ENCODE assay signal across 7 cellular contexts in the genomic region with DNA sequence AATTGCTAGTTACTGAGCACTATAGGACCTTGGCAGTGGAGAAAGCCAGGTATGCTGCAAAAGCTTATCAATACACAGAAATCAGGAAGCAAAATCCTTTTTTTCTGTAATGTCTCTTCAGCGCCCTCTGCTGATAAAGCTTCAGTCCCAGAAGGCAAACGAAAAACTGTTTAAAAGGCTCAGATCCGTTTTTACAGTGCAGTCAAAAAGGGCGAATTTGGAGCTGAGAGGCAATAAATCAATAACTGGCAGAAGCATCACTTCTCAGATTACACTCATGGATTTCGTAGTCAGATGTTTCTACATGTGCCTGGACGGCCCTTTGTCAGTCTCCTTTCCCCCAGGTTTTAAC. TPM values are rescaled to one million over a fixed set of nuclear protein-coding genes. Genes with fewer than 3 reads are reported as not detected.
A peak's percentile ranks its signal among the peaks of the same experiment; 100 is the strongest.
DNase-seq lines count a peak whose midpoint lies in the region; ATAC-seq and TF ChIP-seq lines count a peak whose summit lies in the region.

No MANE protein-coding gene starts in this region.

- peaks cover 36% of the 10 kb centered on the region for H3K79me2 ChIP-seq in mesendoderm (ENCODE audit: control insufficient read depth, insufficient read depth, low read length)

- H3K4ac ChIP-seq in mesendoderm (ENCODE audit: low read depth, low read length), result no peak overlapping the region

- ATAC-seq in HG03159 (IDR thresholded peaks at IDR 0.05; ENCODE audit: unreplicated experiment), result peak; percentile 7
- ATAC-seq in upper lobe of left lung (ENCODE audit: low FRiP score in 2 of 2), result no peak
- no peak for ATAC-seq in GM18909 (IDR thresholded peaks at IDR 0.05; ENCODE audit: poor library complexity, unreplicated experiment)

- H3K4me1 ChIP-seq in ES-I3 (ENCODE audit: insufficient read depth, low read length) (peaks cover 15% of the 10 kb centered on the region), mesendoderm (ENCODE audit: control insufficient read depth, low read depth, low read length) (peaks cover 3% of the 10 kb centered on the region), upper lobe of left lung (peaks cover 16 to 19% (median 19%) of the 10 kb centered on the region in 4 donors)

- TF ChIP-seq CTCF in upper lobe of left lung (IDR thresholded peaks at IDR 0.05), result peak; percentile 23 to 61 (median 40)

- H3K4me3 ChIP-seq in mesendoderm (ENCODE audit: low read length) (no peak overlapping the region), upper lobe of left lung (peak overlapping the region; percentile 12 to 96 (median 74))

- TF ChIP-seq EP300 in upper lobe of left lung (IDR thresholded peaks at IDR 0.05), result no peak

- no peak overlapping the region for H3K18ac ChIP-seq in mesendoderm (ENCODE audit: low read length)

- no peak overlapping the region for H4K5ac ChIP-seq in mesendoderm (ENCODE audit: low read length)

- peak overlapping the region; percentile 23 for H3K4me2 ChIP-seq in mesendoderm (ENCODE audit: low read length)

- TF ChIP-seq POLR2A in upper lobe of left lung (IDR thresholded peaks at IDR 0.05), result no peak

- peak overlapping the region; percentile 85 for H3K56ac ChIP-seq in mesendoderm (ENCODE audit: low read length)

- H3K9ac ChIP-seq in ES-I3 (ENCODE audit: low read depth, low read length) (peak overlapping the region; percentile 59; the same call in 1 of the 2 replicates), mesendoderm (ENCODE audit: low read length) (peak overlapping the region; percentile 53)

- H2BK120ac ChIP-seq in mesendoderm (ENCODE audit: low read depth, low read length), result no peak overlapping the region

- no peak overlapping the region for H2BK5ac ChIP-seq in mesendoderm (ENCODE audit: low read length)

- DNase-seq in OCI-M1 (lab: John Stamatoyannopoulos, UW), result peak; percentile 93
- DNase-seq in cerebellar cortex (ENCODE audit: low spot score), result peak; percentile 41
- peak; percentile 79 for DNase-seq in mesendoderm
- no peak for DNase-seq in upper lobe of left lung

- 0 out of 2 replicates have a peak, but pooled peaks cover 5% of the 10 kb centered on the region for H3K9me3 ChIP-seq in ES-I3 (ENCODE audit: control insufficient read depth, insufficient read depth, low read length)
- peaks cover 0 to 4% (median 0%) of the 10 kb centered on the region in 4 donors for H3K9me3 ChIP-seq in upper lobe of left lung

- H3K36me3 ChIP-seq in ES-I3 (ENCODE audit: insufficient read depth, low read length), result no peaks in the 10 kb centered on the region
- no peaks in the 10 kb centered on the region for H3K36me3 ChIP-seq in mesendoderm (ENCODE audit: control insufficient read depth, insufficient read depth, low read length)
- H3K36me3 ChIP-seq in upper lobe of left lung, result no peaks in the 10 kb centered on the region

- H2AK5ac ChIP-seq in mesendoderm (ENCODE audit: low read length), result no peak overlapping the region

- H4K8ac ChIP-seq in mesendoderm (ENCODE audit: low read depth, low read length), result no peak overlapping the region

- no peak overlapping the region for H2BK15ac ChIP-seq in mesendoderm (replicated peaks; ENCODE audit: low read depth)

- H3K27ac ChIP-seq in mesendoderm (ENCODE audit: low read depth, low read length) (peak overlapping the region; percentile 53), upper lobe of left lung (peak overlapping the region; percentile 94 to 97 (median 97))

- no peaks in the 10 kb centered on the region for H3K27me3 ChIP-seq in mesendoderm (ENCODE audit: insufficient read depth, low read length, poor library complexity)
- H3K27me3 ChIP-seq in upper lobe of left lung, result no peaks in the 10 kb centered on the region

- H3K23ac ChIP-seq in mesendoderm (ENCODE audit: low read length), result no peak overlapping the region

- peaks cover 2% of the 10 kb centered on the region for H3K79me1 ChIP-seq in mesendoderm (ENCODE audit: low read length)

- no CpG with 5 or more reads among the region's 6 CpGs for WGBS in mesendoderm (ENCODE audit: extremely low coverage, insufficient coverage, low lambda C conversion rate)
- WGBS in upper lobe of left lung, 2 donors, result 14 to 20% methylated on average over 6 of the region's 6 CpGs

RNA-seq across cellular contexts. Expression of a gene that starts 1.1 kb away (rescaled TPM):
- 56.3 TPM for polyA plus RNA-seq in mesendoderm (2013, experiment 1 of 2)
- 55.7 TPM for polyA plus RNA-seq in mesendoderm (2013, experiment 2 of 2)
- total RNA-seq in upper lobe of left lung, result 10 to 100 TPM; 23.0 to 48.2 (median 40.0) TPM

Comparison
In these comparisons a context has a peak if more than half of its experiments do, and no peak if none do; other contexts are left out.
1. DNase-seq: peak in OCI-M1 (single experiment), cerebellar cortex (single experiment) and mesendoderm (single experiment); none in upper lobe of left lung (0 of 2).